Comparison of ENCODE assay signal across 1 cellular context in genomic region chr1:45563843-45564242, GRCh38.
TF ChIP-seq lines count a peak whose summit lies in the region.

No MANE protein-coding gene starts in this region.

TF ChIP-seq in WTC11, 78 proteins besides CTCF, POLR2A, EP300 and RAD21 (continued from another document):
- TF ChIP-seq USF2 (CRISPR knock-in tag; IDR thresholded peaks at IDR 0.05) (no peak), ZNF232 (CRISPR knock-in tag; IDR thresholded peaks at IDR 0.05) (no peak), IRF2 (CRISPR knock-in tag; IDR thresholded peaks at IDR 0.05; ENCODE audit: borderline replicate concordance, low read depth) (no peak), NFE2L1 (CRISPR knock-in tag; IDR thresholded peaks at IDR 0.05) (no peak), ZNF219 (CRISPR knock-in tag; IDR thresholded peaks at IDR 0.05; ENCODE audit: borderline replicate concordance) (no peak), RORB (CRISPR knock-in tag; IDR thresholded peaks at IDR 0.05) (no peak), TEAD1 (CRISPR knock-in tag; IDR thresholded peaks at IDR 0.05) (no peak), USF1 (CRISPR knock-in tag; IDR thresholded peaks at IDR 0.05) (no peak), ZBTB21 (CRISPR knock-in tag; IDR thresholded peaks at IDR 0.05; ENCODE audit: borderline replicate concordance) (no peak), NFYB (CRISPR knock-in tag; conservative IDR thresholded peaks at IDR 0.05; ENCODE audit: low read depth) (no peak), MAX (CRISPR knock-in tag; IDR thresholded peaks at IDR 0.05) (no peak), ERG (CRISPR knock-in tag; IDR thresholded peaks at IDR 0.05) (no peak)
